11 cellular contexts compared by ENCODE assay signal in the genomic region with DNA sequence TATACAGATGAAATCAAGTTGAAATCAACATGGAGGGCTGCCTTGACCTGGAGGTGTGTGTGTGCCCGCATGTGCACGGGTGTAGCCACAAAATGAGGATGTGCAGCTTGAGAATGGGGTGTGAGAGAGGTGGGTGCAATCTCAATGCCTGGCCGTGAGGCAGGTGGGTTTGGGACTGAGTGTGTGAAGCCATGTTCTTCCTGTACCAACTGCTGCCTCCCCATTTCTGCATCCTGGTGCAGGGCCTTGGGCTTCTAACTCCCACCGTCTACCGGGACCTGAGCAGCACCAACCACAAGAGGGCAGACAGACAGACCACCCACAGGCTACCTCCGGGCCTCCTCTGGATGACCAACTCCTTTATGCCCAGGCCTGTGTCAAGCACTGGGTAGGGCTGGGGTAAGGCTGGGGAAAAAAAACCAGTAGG.
DNase-seq lines count a peak whose midpoint lies in the region; ATAC-seq, FAIRE-seq and TF ChIP-seq lines count a peak whose summit lies in the region.
"Had no signal": no experiment of that assay in that cellular context is flagged by ENCODE, and none has a peak within 500 bp of the region (broad histone marks: within the 10 kb centered on the region; RNA-seq: fewer than 3 reads in every experiment).

No MANE protein-coding gene starts in this region.

- H3K36me3 Mint-ChIP-seq in neural progenitor cell = no peaks in the 10 kb centered on the region

- POLR2A ChIA-PET in GM12878 (lab: Charles Lee) = interaction anchor here (1.0 kb wide), 1 partner anchor 11 kb away, joined by 3 read pairs; no protein-coding TSS in a partner anchor

- no peak overlapping the region for H3K4me3 ChIP-seq in Karpas-422 (ENCODE audit: low read length)
- no peak overlapping the region for H3K4me3 ChIP-seq in GM12878
- no peak overlapping the region for H3K4me3 ChIP-seq in neural progenitor cell
- H3K4me3 ChIP-seq: HAP-1 had no signal

- H3K9me3 ChIP-seq in Karpas-422 (ENCODE audit: low read length) = no peaks in the 10 kb centered on the region
- H3K9me3 ChIP-seq in GM12878 (replicated peaks; ENCODE audit: control insufficient read depth, insufficient read depth, low read length) = peaks cover 2% of the 10 kb centered on the region; the same call in 1 of the 3 replicates
- H3K9me3 ChIP-seq in neural progenitor cell (ENCODE audit: low read depth) = no peaks in the 10 kb centered on the region
- H3K9me3 ChIP-seq: HAP-1 had no signal

- CTCF ChIA-PET in GM12878 (lab: Yijun Ruan, JAX) = interaction anchor here (1.0 to 1.4 kb wide), 2 partner anchors 19 to 207 kb away, joined by 3 to 4 read pairs; no protein-coding TSS in a partner anchor

- H2AFZ ChIP-seq in Karpas-422 (ENCODE audit: low read length) (no peak overlapping the region), GM12878 (ENCODE audit: control insufficient read depth, low read depth, low read length) (no peak overlapping the region; the same call in 1 of the 2 replicates), neural progenitor cell (replicated peaks) (no peak overlapping the region)

- no peak for TF ChIP-seq POLR2A in GM12878 (IDR thresholded peaks at IDR 0.05; ENCODE audit: low read depth, low read length)

- BruUV-seq in GM12878 (replicated peaks; lab: Mats Ljungman, UMichigan) = no TSS peak

- H3F3A ChIP-seq in neural progenitor cell (ENCODE audit: low read depth) = peaks cover 10% of the 10 kb centered on the region

- TF ChIP-seq CTCF in GM12878 (IDR thresholded peaks at IDR 0.05 in 2 of 3, conservative IDR thresholded peaks at IDR 0.05 in 1 of 3; ENCODE audit: control insufficient read depth in 2 of 3, extremely low read depth in 1 of 3, insufficient read depth in 1 of 3, low read depth in 3 of 3, low read length in 3 of 3) (0 out of 6 replicates have a peak, but pooled peaks of 1 of the 3 experiments have one; percentile 23), neural progenitor cell (IDR thresholded peaks at IDR 0.05) (peak; percentile 44)

- 35% methylated on average over 6 of the region's 6 CpGs for WGBS in GM12878 (ENCODE audit: insufficient coverage, insufficient replicate concordance, low lambda C conversion rate, missing lambda C conversion rate)

- peaks cover 13% of the 10 kb centered on the region for H3K9me3 Mint-ChIP-seq in neural progenitor cell

- H3K27ac ChIP-seq in Karpas-422 (ENCODE audit: low read length) (no peak overlapping the region), GM12878 (ENCODE audit: control insufficient read depth, insufficient read depth) (no peak overlapping the region), neural progenitor cell (no peak overlapping the region)
- H3K27ac ChIP-seq: 22Rv1 had no signal

- H3K9ac ChIP-seq in Karpas-422 (ENCODE audit: low read length) = 0 out of 2 replicates have a peak overlapping the region, but pooled peaks have one; percentile 13
- no peak overlapping the region for H3K9ac ChIP-seq in GM12878 (ENCODE audit: control insufficient read depth, insufficient read depth, low read length)
- no peak overlapping the region for H3K9ac ChIP-seq in neural progenitor cell

- SMC1A ChIA-PET in GM12878 (lab: Charles Lee; ENCODE audit: uncharacterized antibody, unreplicated experiment) = interaction anchor here (0.6 to 1.9 kb wide), 3 partner anchors 9 to 508 kb away, joined by 3 to 5 read pairs (median 3); no protein-coding TSS in a partner anchor

- no peak overlapping the region for H3K4me3 Mint-ChIP-seq in neural progenitor cell

- TF ChIP-seq EP300 in GM12878 (IDR thresholded peaks at IDR 0.05; ENCODE audit: borderline replicate concordance in 1 of 2, control insufficient read depth in 1 of 2, low read depth in 2 of 2, low read length in 2 of 2) = no peak

- H4K20me1 ChIP-seq in Karpas-422 (ENCODE audit: insufficient read depth, low read depth, low read length) (no peaks in the 10 kb centered on the region), GM12878 (ENCODE audit: control insufficient read depth, insufficient read depth) (no peaks in the 10 kb centered on the region), neural progenitor cell (ENCODE audit: low read depth) (no peaks in the 10 kb centered on the region)

- peak overlapping the region; percentile 93 for H3K27ac Mint-ChIP-seq in neural progenitor cell

- no peak for FAIRE-seq in GM12878 (lab: Jason Lieb, UNC)
- FAIRE-seq: bronchial epithelial cell had no signal

- H3K9me2 ChIP-seq in Karpas-422 (replicated peaks; ENCODE audit: insufficient read depth, low read length) = no peaks in the 10 kb centered on the region

- intact Hi-C loops in GM12878 (cut with micrococcal nuclease; ENCODE audit: unreplicated experiment) = loop anchor here (2.0 kb wide), 1 partner anchor 229 kb away; no protein-coding TSS in a partner anchor

- no peaks in the 10 kb centered on the region for H3K79me2 ChIP-seq in Karpas-422 (ENCODE audit: low read length)
- no peaks in the 10 kb centered on the region for H3K79me2 ChIP-seq in GM12878 (ENCODE audit: control insufficient read depth, insufficient read depth, low read length)
- no peaks in the 10 kb centered on the region for H3K79me2 ChIP-seq in neural progenitor cell (ENCODE audit: low read depth)

- 0 out of 2 replicates have a peak, but pooled peaks have one; percentile 2 for TF ChIP-seq RAD21 in GM12878 (IDR thresholded peaks at IDR 0.05; ENCODE audit: insufficient read depth, low read depth, low read length)

- H3K27me3 ChIP-seq in Karpas-422 (ENCODE audit: low read length) (no peaks in the 10 kb centered on the region), GM12878 (replicated peaks in 1 of 2; ENCODE audit: control insufficient read depth in 2 of 2, insufficient read depth in 2 of 2, low read length in 1 of 2) (no peaks in the 10 kb centered on the region), neural progenitor cell (no peaks in the 10 kb centered on the region)

- H3K27me3 Mint-ChIP-seq in neural progenitor cell (ENCODE audit: insufficient read depth, low read depth) = peaks cover 20% of the 10 kb centered on the region

- in situ Hi-C loops in GM12878 (cut with MboI) = no loop called here

- H3K4me1 ChIP-seq in Karpas-422 (ENCODE audit: low read length) (peaks cover 64% of the 10 kb centered on the region), GM12878 (ENCODE audit: control insufficient read depth, insufficient read depth, low read length) (peaks cover 53% of the 10 kb centered on the region), neural progenitor cell (peaks cover 14% of the 10 kb centered on the region)

- H3K36me3 ChIP-seq in Karpas-422 (ENCODE audit: insufficient read depth, low read length) (no peaks in the 10 kb centered on the region), GM12878 (ENCODE audit: control insufficient read depth in 2 of 2, insufficient read depth in 2 of 2, low read length in 1 of 2) (no peaks in the 10 kb centered on the region), neural progenitor cell (no peaks in the 10 kb centered on the region)
- H3K36me3 ChIP-seq: HAP-1 had no signal

- peak; percentile 47 for ATAC-seq in GM12878
- no peak for ATAC-seq in GM18907 (IDR thresholded peaks at IDR 0.05; ENCODE audit: unreplicated experiment)
- ATAC-seq in HG02759 (IDR thresholded peaks at IDR 0.05; ENCODE audit: unreplicated experiment) = no peak
- ATAC-seq in HG02938 (IDR thresholded peaks at IDR 0.05; ENCODE audit: unreplicated experiment) = no peak

- DNase-seq in DMS 273 (lab: John Stamatoyannopoulos, UW; ENCODE audit: unreplicated experiment) = peak; percentile 26
- no peak for DNase-seq in DMS 273 treated with DMSO at 0.1 percent for 48 hours (lab: John Stamatoyannopoulos, UW)
- peak; percentile 70 for DNase-seq in Karpas-422
- DNase-seq in GM12878 (ENCODE audit: low read depth, low spot score) = no peak
- DNase-seq in neural progenitor cell (ENCODE audit: low spot score) = peak; percentile 57

- RAD21 ChIA-PET in GM12878 (lab: Charles Lee; ENCODE audit: unreplicated experiment) = interaction anchor here (0.5 kb wide), 1 partner anchor 161 kb away, joined by 3 read pairs; no protein-coding TSS in a partner anchor

- H3K4me1 Mint-ChIP-seq in neural progenitor cell = peaks cover 58% of the 10 kb centered on the region

- peak overlapping the region; percentile 20 for H3K4me2 ChIP-seq in Karpas-422 (ENCODE audit: low read depth, low read length, poor library complexity, severe bottlenecking)
- no peak overlapping the region; the same call in 1 of the 2 replicates for H3K4me2 ChIP-seq in GM12878 (ENCODE audit: control insufficient read depth, insufficient read depth)
- H3K4me2 ChIP-seq in neural progenitor cell = no peak overlapping the region

TF ChIP-seq in GM12878, 131 proteins besides CTCF, POLR2A, EP300 and RAD21:
- TF ChIP-seq WRNIP1 (IDR thresholded peaks at IDR 0.05; ENCODE audit: borderline replicate concordance, low read depth, low read length) (no peak), EED (IDR thresholded peaks at IDR 0.05; ENCODE audit: low read depth) (0 out of 2 replicates have a peak, but pooled peaks have one; percentile 27), RUNX3 (IDR thresholded peaks at IDR 0.05; ENCODE audit: low read length) (peak; percentile 23; the same call in 1 of the 2 replicates), BHLHE40 (IDR thresholded peaks at IDR 0.05; ENCODE audit: borderline replicate concordance in 1 of 2, low read depth in 2 of 2, low read length in 1 of 2) (peak; percentile 49 to 57; a peak in 3 of 4 replicates), SPI1 (IDR thresholded peaks at IDR 0.05; ENCODE audit: borderline replicate concordance, insufficient read depth, low read depth, low read length) (peak; percentile 61; the same call in 1 of the 2 replicates)

Comparison
In these comparisons a context has a peak if more than half of its experiments do, and no peak if none do; other contexts are left out.
1. DNase-seq: peak in DMS 273 (single experiment), Karpas-422 (single experiment) and neural progenitor cell (single experiment); none in DMS 273 treated with DMSO at 0.1 percent for 48 hours (single experiment) and GM12878 (single experiment).